31 cellular contexts compared by ENCODE assay signal in the genomic region with DNA sequence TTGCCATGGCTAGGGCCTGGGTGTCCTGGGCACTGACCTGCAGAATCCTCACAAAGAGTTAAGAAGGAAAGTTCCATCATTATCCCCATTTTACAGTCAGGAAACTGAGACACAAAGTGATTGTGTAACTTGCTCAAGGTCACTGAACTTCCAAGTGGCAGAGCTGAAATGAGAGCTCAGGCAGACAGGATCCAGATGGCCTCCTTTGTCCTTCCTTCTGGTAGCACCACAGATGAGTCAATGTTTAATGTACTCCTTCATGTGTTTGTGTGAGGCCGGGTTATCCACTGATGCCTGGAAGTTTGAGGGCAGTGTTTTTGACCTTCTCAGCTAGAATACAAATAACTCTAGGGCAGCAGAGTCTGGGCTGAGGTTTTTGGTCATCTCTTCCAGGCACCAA.
A peak's percentile ranks its signal among the peaks of the same experiment; 100 is the strongest.
DNase-seq lines count a peak whose midpoint lies in the region; ATAC-seq lines count a peak whose summit lies in the region.
"Had no signal": no experiment of that assay in that cellular context is flagged by ENCODE, and none has a peak within 500 bp of the region (broad histone marks: within the 10 kb centered on the region; RNA-seq: fewer than 3 reads in every experiment).

No MANE protein-coding gene starts in this region.

- 0% methylated on average over 1 of the region's 1 CpG for WGBS in mesenchymal stem cell

- ATAC-seq in GM19328 (IDR thresholded peaks at IDR 0.05; ENCODE audit: unreplicated experiment) (no peak), HG03108 (IDR thresholded peaks at IDR 0.05; ENCODE audit: unreplicated experiment) (no peak), HG02571 (IDR thresholded peaks at IDR 0.05; ENCODE audit: unreplicated experiment) (no peak)
- ATAC-seq: left lobe of liver, T-helper 17 cell had no signal

- no peaks in the 10 kb centered on the region for H3K79me1 ChIP-seq in mesenchymal stem cell (replicated peaks; ENCODE audit: low read length, poor library complexity, severe bottlenecking)

- no peak overlapping the region for H2BK5ac ChIP-seq in mesenchymal stem cell (ENCODE audit: low read depth, low read length, poor library complexity, severe bottlenecking)

- peak overlapping the region; percentile 28 to 73 for H3K18ac ChIP-seq in mesenchymal stem cell (ENCODE audit: low read depth in 1 of 2, low read length in 2 of 2)

- no peaks in the 10 kb centered on the region for H3K36me3 ChIP-seq in mesenchymal stem cell (ENCODE audit: control insufficient read depth in 1 of 2, insufficient read depth in 2 of 2, low read depth in 1 of 2, low read length in 2 of 2)
- H3K36me3 ChIP-seq: BLaER1, cardiac muscle cell, prostate gland, tibial nerve had no signal

- H2BK15ac ChIP-seq in mesenchymal stem cell (ENCODE audit: low read depth, poor library complexity, severe bottlenecking): no peak overlapping the region

- H3K27me3 ChIP-seq in mesenchymal stem cell (ENCODE audit: control insufficient read depth in 1 of 2, insufficient read depth in 1 of 2, low read length in 2 of 2): peaks cover 0 to 2% of the 10 kb centered on the region in 2 experiments
- H3K27me3 ChIP-seq: cardiac muscle cell, tibial nerve had no signal

- no peak overlapping the region for H3K4me2 ChIP-seq in mesenchymal stem cell (ENCODE audit: low read length, poor library complexity, severe bottlenecking)
- H3K4me2 ChIP-seq: BLaER1 had no signal

- H2AFZ ChIP-seq in mesenchymal stem cell (ENCODE audit: low read depth, low read length): no peak overlapping the region

- H3K4me3 ChIP-seq in mesenchymal stem cell (ENCODE audit: insufficient read depth in 1 of 2, low read depth in 1 of 2, low read length in 2 of 2): no peak overlapping the region
- H3K4me3 ChIP-seq: BLaER1, cardiac muscle cell, prostate gland, tibial nerve had no signal

- no peak overlapping the region for H2AK5ac ChIP-seq in mesenchymal stem cell (ENCODE audit: low read length, severe bottlenecking)

- H2BK12ac ChIP-seq in mesenchymal stem cell (ENCODE audit: low read length in 2 of 2): no peak overlapping the region

- H3K14ac ChIP-seq in mesenchymal stem cell (ENCODE audit: low read length in 2 of 2): no peak overlapping the region

- H3K9ac ChIP-seq in mesenchymal stem cell (ENCODE audit: low read length): no peak overlapping the region
- H3K9ac ChIP-seq: BLaER1 had no signal

- H3K23ac ChIP-seq in mesenchymal stem cell (ENCODE audit: low read length in 2 of 2): no peak overlapping the region

- peak overlapping the region in 1 of 2 experiments; percentile 54 for H3K4ac ChIP-seq in mesenchymal stem cell (ENCODE audit: low read depth in 1 of 2, low read length in 2 of 2)

- no peak overlapping the region for H4K91ac ChIP-seq in mesenchymal stem cell (ENCODE audit: low read length)

- peaks cover 3% of the 10 kb centered on the region for H3K4me1 ChIP-seq in mesenchymal stem cell (ENCODE audit: control insufficient read depth, insufficient read depth, low read depth, low read length)
- H3K4me1 ChIP-seq: prostate gland, tibial nerve had no signal

- no peaks in the 10 kb centered on the region for H3K9me3 ChIP-seq in mesenchymal stem cell (ENCODE audit: control insufficient read depth, low read length)
- H3K9me3 ChIP-seq: prostate gland, tibial nerve had no signal

- H4K8ac ChIP-seq in mesenchymal stem cell (ENCODE audit: low read length): peak overlapping the region; percentile 45

- H2BK120ac ChIP-seq in mesenchymal stem cell (ENCODE audit: low read depth, low read length): peak overlapping the region; percentile 42

- no peak overlapping the region for H3K27ac ChIP-seq in mesenchymal stem cell (ENCODE audit: low read length, poor library complexity, severe bottlenecking)
- H3K27ac ChIP-seq: BLaER1, cardiac muscle cell, epithelial cell of prostate, prostate gland, tibial nerve had no signal

- DNase-seq in DMS53 treated with DMSO at 0.1 percent for 48 hours (lab: John Stamatoyannopoulos, UW; ENCODE audit: unreplicated experiment) (peak; percentile 94), NCI-H69 (lab: John Stamatoyannopoulos, UW) (peak; percentile 16), glomerular endothelial cell (ENCODE audit: extremely low read depth, low read depth, low spot score) (peak; percentile 84), mesenchymal stem cell (peak; percentile 97)
- DNase-seq: activated CD4-positive, alpha-beta T cell treated with anti-CD3 and anti-CD28 coated beads, Interleukin-2, amount 50 U/mL, for 1 hour; activated CD4-positive, CD25-positive, alpha-beta regulatory T cell; activated effector memory CD4-positive, alpha-beta T cell treated with anti-CD3 and anti-CD28 coated beads, Interleukin-2, amount 50 U/mL, for 16 hours; activated naive CD8-positive, alpha-beta T cell treated with anti-CD3 and anti-CD28 coated beads for 36 hours; activated T-cell treated with anti-CD3 and anti-CD28 coated beads, Interleukin-2, amount 50 U/mL, for 1 hour; anterior cingulate cortex; DND-41; effector CD8-positive, alpha-beta T cell; KG1; naive B cell; NCI-H1105 treated with DMSO at 0.1 percent for 48 hours; NCI-H2029; NCI-H2227 treated with DMSO at 0.1 percent for 48 hours; NCI-H526; SHP77; stimulated activated CD4-positive, alpha-beta T cell treated with anti-CD3 and anti-CD28 coated beads, Interleukin-15, amount 100 ng/mL, for 24 hours; stimulated activated CD4-positive, alpha-beta T cell treated with anti-CD3 and anti-CD28 coated beads, Interleukin-4, amount 100 ng/mL, for 4 hours; T-helper 17 cell had no signal

Comparison
In these comparisons a context has a peak if more than half of its experiments do, and no peak if none do; other contexts are left out.
1. DNase-seq: peak in every context shown above with its lines; median percentile 97 in mesenchymal stem cell; 94 in DMS53 treated with DMSO at 0.1 percent for 48 hours; 84 in glomerular endothelial cell; 16 in NCI-H69.